Comparison of ENCODE assay signal across 8 cellular contexts in genomic region chr12:12788675-12789368, GRCh38. TPM values are rescaled to one million over a fixed set of nuclear protein-coding genes. Genes with fewer than 3 reads are reported as not detected.
A peak's percentile ranks its signal among the peaks of the same experiment; 100 is the strongest.
DNase-seq lines count a peak whose midpoint lies in the region; ATAC-seq and TF ChIP-seq lines count a peak whose summit lies in the region.

No MANE protein-coding gene starts in this region.

- peak; percentile 57 for ATAC-seq in GM21576 (IDR thresholded peaks at IDR 0.05; ENCODE audit: unreplicated experiment)
- peak; percentile 32 for ATAC-seq in gastroesophageal sphincter

- TF ChIP-seq CTCF in gastroesophageal sphincter (IDR thresholded peaks at IDR 0.05) (peak; percentile 68 to 84 (median 72)), parathyroid adenoma (IDR thresholded peaks at IDR 0.05) (peak; percentile 81), vagina (IDR thresholded peaks at IDR 0.05) (peak in 2 of 3 experiments; percentile 70 to 84)

- no peaks in the 10 kb centered on the region for H3K36me3 Mint-ChIP-seq in activated naive CD4-positive, alpha-beta T cell treated with anti-CD3 and anti-CD28 coated beads for 36 hours (ENCODE audit: low read depth)

- DNase-seq in DMS153 (lab: John Stamatoyannopoulos, UW) (peak; percentile 66), LoVo (ENCODE audit: low spot score) (peak; percentile 90), SHP77 (lab: John Stamatoyannopoulos, UW) (peak; percentile 27 to 54), vagina (ENCODE audit: extremely low spot score in 2 of 2) (no peak)
- peak; percentile 80 for DNase-seq in activated naive CD4-positive, alpha-beta T cell treated with anti-CD3 and anti-CD28 coated beads for 36 hours

- H3K4me1 ChIP-seq in gastroesophageal sphincter, result peaks cover 5 to 53% (median 13%) of the 10 kb centered on the region in 3 donors
- H3K4me1 ChIP-seq in parathyroid adenoma, result peaks cover 19% of the 10 kb centered on the region
- H3K4me1 ChIP-seq in vagina, result peaks cover 32% of the 10 kb centered on the region

- intact Hi-C loops in activated naive CD4-positive, alpha-beta T cell treated with anti-CD3 and anti-CD28 coated beads for 36 hours (cut with micrococcal nuclease), result loop anchor here (1.0 to 2.0 kb wide), 11 partner anchors 19 to 423 kb away; partner anchors contain the start of genes DDX47, GPRC5A and HEBP1
- intact Hi-C loops in vagina (cut with DNase I), result loop anchor here (2.0 kb wide), 1 partner anchor 72 kb away; the partner anchor contains the start of gene CDKN1B

- H3K9me3 ChIP-seq in gastroesophageal sphincter (no peaks in the 10 kb centered on the region), parathyroid adenoma (ENCODE audit: control insufficient read depth, low read length) (no peaks in the 10 kb centered on the region), vagina (no peaks in the 10 kb centered on the region)

- no peak for TF ChIP-seq POLR2A in gastroesophageal sphincter (IDR thresholded peaks at IDR 0.05)
- TF ChIP-seq POLR2A in vagina (IDR thresholded peaks at IDR 0.05), result no peak

- H3K9ac ChIP-seq in parathyroid adenoma, result no peak overlapping the region

- H3K36me3 ChIP-seq in gastroesophageal sphincter, result no peaks in the 10 kb centered on the region
- no peaks in the 10 kb centered on the region for H3K36me3 ChIP-seq in parathyroid adenoma (ENCODE audit: control insufficient read depth, insufficient read depth, low read length)
- no peaks in the 10 kb centered on the region for H3K36me3 ChIP-seq in vagina

- peak overlapping the region in 3 of 4 donors; percentile 89 to 98 (median 94) for H3K27ac ChIP-seq in gastroesophageal sphincter
- H3K27ac ChIP-seq in parathyroid adenoma, result peak overlapping the region; percentile 89
- H3K27ac ChIP-seq in vagina, result peak overlapping the region; percentile 97

- H3K27me3 ChIP-seq in gastroesophageal sphincter (no peaks in the 10 kb centered on the region), parathyroid adenoma (ENCODE audit: control insufficient read depth, insufficient read depth, low read length) (no peaks in the 10 kb centered on the region), vagina (no peaks in the 10 kb centered on the region)

- H3K4me3 ChIP-seq in gastroesophageal sphincter, result peak overlapping the region in 1 of 2 donors; percentile 74
- peak overlapping the region; percentile 54 for H3K4me3 ChIP-seq in parathyroid adenoma (ENCODE audit: low read depth, low read length)
- H3K4me3 ChIP-seq in vagina, result peak overlapping the region in 1 of 2 donors; percentile 68

- no peak for TF ChIP-seq EP300 in gastroesophageal sphincter (IDR thresholded peaks at IDR 0.05)

- peak overlapping the region; percentile 76 for H3K27ac Mint-ChIP-seq in activated naive CD4-positive, alpha-beta T cell treated with anti-CD3 and anti-CD28 coated beads for 36 hours

- H3K27me3 Mint-ChIP-seq in activated naive CD4-positive, alpha-beta T cell treated with anti-CD3 and anti-CD28 coated beads for 36 hours (ENCODE audit: low read depth), result no peaks in the 10 kb centered on the region

- peak overlapping the region; percentile 56 for H2AFZ ChIP-seq in parathyroid adenoma

- WGBS in gastroesophageal sphincter (ENCODE audit: low coverage in 1 of 2), 2 donors, result 14 to 15% methylated on average over 9 of the region's 9 CpGs

- peak overlapping the region; percentile 5 for H3K4me2 ChIP-seq in parathyroid adenoma (ENCODE audit: low read length)

- peaks cover 27% of the 10 kb centered on the region for H3K4me1 Mint-ChIP-seq in activated naive CD4-positive, alpha-beta T cell treated with anti-CD3 and anti-CD28 coated beads for 36 hours (ENCODE audit: low read depth)

- H3K9me3 Mint-ChIP-seq in activated naive CD4-positive, alpha-beta T cell treated with anti-CD3 and anti-CD28 coated beads for 36 hours, result no peaks in the 10 kb centered on the region

- H3K4me3 Mint-ChIP-seq in activated naive CD4-positive, alpha-beta T cell treated with anti-CD3 and anti-CD28 coated beads for 36 hours, result peak overlapping the region; percentile 58

- CTCF ChIA-PET in activated naive CD4-positive, alpha-beta T cell treated with anti-CD3 and anti-CD28 coated beads for 36 hours (lab: Charles Lee), result interaction anchor here (0.6 to 4.6 kb wide), 37 partner anchors 9 to 424 kb away, joined by 3 to 36 read pairs (median 4); partner anchors contain the start of gene DDX47

- H3K79me2 ChIP-seq in parathyroid adenoma, result no peaks in the 10 kb centered on the region

RNA-seq across cellular contexts. Expression of gene APOLD1, which starts 3.4 kb away (rescaled TPM):
- total RNA-seq in activated naive CD4-positive, alpha-beta T cell treated with anti-CD3 and anti-CD28 coated beads for 36 hours, result 1 to 10 TPM in 1 of 2 experiments, under 1 TPM in 1; 0.88 to 1.3 TPM
- total RNA-seq in gastroesophageal sphincter, result 10 to 100 TPM; 16.2 to 33.4 (median 22.8) TPM
- total RNA-seq in vagina, result 127 TPM

RNA-seq across cellular contexts. Expression of gene DDX47, which starts 24.3 kb away (rescaled TPM):
- 10 to 100 TPM; 86.6 to 87.3 TPM for total RNA-seq in activated naive CD4-positive, alpha-beta T cell treated with anti-CD3 and anti-CD28 coated beads for 36 hours
- 10 to 100 TPM; 49.2 to 66.7 (median 60.2) TPM for total RNA-seq in gastroesophageal sphincter
- total RNA-seq in vagina, result 42.0 TPM

Comparison
In these comparisons a context has a peak if more than half of its experiments do, and no peak if none do; other contexts are left out.
1. DNase-seq: peak in DMS153 (single experiment), LoVo (single experiment), SHP77 (2 of 2) and activated naive CD4-positive, alpha-beta T cell treated with anti-CD3 and anti-CD28 coated beads for 36 hours (single experiment); none in vagina (0 of 2).
2. RNA of gene APOLD1, which starts 3.4 kb away (total RNA-seq): 127 TPM in vagina (single experiment) and 16.2 to 33.4 TPM in gastroesophageal sphincter; 0.88 to 1.3 TPM in activated naive CD4-positive, alpha-beta T cell treated with anti-CD3 and anti-CD28 coated beads for 36 hours; every median in the first group is over 4 times any median in the second.
3. Peak in every context shown above with its lines, with median percentiles within 50 percentile points of each other: H3K27ac ChIP-seq and CTCF ChIP-seq.